ENCODE assay signal across 28 cellular contexts in genomic region chr16:75864243-75864642, GRCh38.
"Had no signal": no experiment of that assay in that cellular context is flagged by ENCODE, and none has a peak within 500 bp of the region (broad histone marks: within the 10 kb centered on the region; RNA-seq: fewer than 3 reads in every experiment).

No MANE protein-coding gene starts in this region.

- H3K4me3 ChIP-seq: colonic mucosa, coronary artery, dorsolateral prefrontal cortex, esophagus muscularis mucosa, esophagus squamous epithelium, gastrocnemius medialis, gastroesophageal sphincter, heart left ventricle, heart right ventricle had no signal

- ATAC-seq: effector memory CD8-positive, alpha-beta T cell; esophagus mucosa; foreskin keratinocyte; gastrocnemius medialis; gastroesophageal sphincter; heart left ventricle; heart right ventricle had no signal

- DNase-seq: colonic mucosa; cortex of kidney; dermis blood vessel endothelial cell; dorsolateral prefrontal cortex; effector CD4-positive, alpha-beta T cell; effector CD8-positive, alpha-beta T cell; effector memory CD4-positive, alpha-beta T cell; effector memory CD8-positive, alpha-beta T cell; endodermal cell; erythroblast; esophagus squamous epithelium; foreskin fibroblast; foreskin keratinocyte; foreskin melanocyte; gastrocnemius medialis; glutamatergic neuron; head of caudate nucleus; heart left ventricle; heart right ventricle had no signal

- H3K9me3 ChIP-seq: colonic mucosa, esophagus muscularis mucosa, esophagus squamous epithelium, gastrocnemius medialis, gastroesophageal sphincter, heart left ventricle, heart right ventricle had no signal

- FAIRE-seq: colon, endometrium, endothelial cell of umbilical vein, frontal cortex had no signal

- H3K27me3 ChIP-seq: colonic mucosa, dorsolateral prefrontal cortex, esophagus muscularis mucosa, esophagus squamous epithelium, foreskin keratinocyte, gastrocnemius medialis, gastroesophageal sphincter had no signal

- H3K36me3 ChIP-seq: colonic mucosa, esophagus muscularis mucosa, esophagus squamous epithelium, gastrocnemius medialis, gastroesophageal sphincter, heart left ventricle, heart right ventricle had no signal

- H3K27ac ChIP-seq: colonic mucosa, coronary artery, epithelial cell of prostate, esophagus muscularis mucosa, esophagus squamous epithelium, foreskin keratinocyte, gastrocnemius medialis, gastroesophageal sphincter, heart left ventricle, heart right ventricle had no signal

- H3K4me1 ChIP-seq: colonic mucosa, esophagus squamous epithelium, foreskin keratinocyte, gastrocnemius medialis, gastroesophageal sphincter, heart left ventricle, heart right ventricle had no signal
